ENCODE assay signal across 8 cellular contexts in genomic region chr1:109090415-109091195, GRCh38. TPM values are rescaled to one million over a fixed set of nuclear protein-coding genes. Genes with fewer than 3 reads are reported as not detected.
DNase-seq lines count a peak whose midpoint lies in the region; ATAC-seq, FAIRE-seq and TF ChIP-seq lines count a peak whose summit lies in the region.

TMEM167B (plus strand) TSS chr1:109090764; CDS start chr1:109090873, 109 bp downstream.

- H3K4me2 ChIP-seq in keratinocyte (ENCODE audit: control insufficient read depth, extremely low read depth, insufficient read depth, low read depth, low read length): peak within 1 kb of the TSS; percentile 93

- FAIRE-seq in keratinocyte (lab: Jason Lieb, UNC): no peak

- peaks cover 23% of the 10 kb centered on the region for H3K79me2 ChIP-seq in keratinocyte (ENCODE audit: control insufficient read depth, insufficient read depth, low read length)

- peak within 1 kb of the TSS; percentile 90 for H2AFZ ChIP-seq in keratinocyte (ENCODE audit: control insufficient read depth, low read length)

- no peaks in the 10 kb centered on the region for H3K9me1 ChIP-seq in keratinocyte (ENCODE audit: control insufficient read depth, extremely low read depth, insufficient read depth, low read length)

- H3K27ac ChIP-seq in keratinocyte (ENCODE audit: control insufficient read depth, insufficient read depth, low read length): peak within 1 kb of the TSS; percentile 88

- peaks cover 19% of the 10 kb centered on the region for H3K36me3 Mint-ChIP-seq in central memory CD8-positive, alpha-beta T cell (ENCODE audit: insufficient read depth)

- no peaks in the 10 kb centered on the region for H4K20me1 ChIP-seq in keratinocyte (ENCODE audit: control insufficient read depth, extremely low read depth, insufficient read depth, low read length)

- no peaks in the 10 kb centered on the region for H3K9me3 ChIP-seq in keratinocyte (ENCODE audit: control insufficient read depth, low read depth, low read length)

- H3K36me3 ChIP-seq in keratinocyte (ENCODE audit: control insufficient read depth in 2 of 2, extremely low read depth in 1 of 2, insufficient read depth in 2 of 2, low read length in 2 of 2): peaks cover under 1 to 8% of the 10 kb centered on the region in 2 experiments

- peak; percentile 87 for DNase-seq in AG09319 (ENCODE audit: extremely low read depth, low read depth)
- peak; percentile 90 for DNase-seq in NCI-H446 treated with DMSO at 0.1 percent for 48 hours (lab: John Stamatoyannopoulos, UW)
- DNase-seq in central memory CD8-positive, alpha-beta T cell (ENCODE audit: low spot score in 2 of 2): peak; percentile 72 to 80
- DNase-seq in keratinocyte (ENCODE audit: low read depth, low spot score): peak; percentile 56
- DNase-seq in stimulated activated CD4-positive, alpha-beta T cell treated with anti-CD3 and anti-CD28 coated beads, Interleukin-12 subunit alpha, Interleukin-12 subunit beta, amount 100 ng/mL, for 48 hours (ENCODE audit: low read depth in 2 of 3, low spot score in 1 of 3): peak; percentile 78 to 83 (median 82)

- H3K27ac Mint-ChIP-seq in central memory CD8-positive, alpha-beta T cell (ENCODE audit: low read depth): peak within 1 kb of the TSS; percentile 96

- peaks cover 30% of the 10 kb centered on the region for H3K4me1 Mint-ChIP-seq in central memory CD8-positive, alpha-beta T cell

- H3K4me3 Mint-ChIP-seq in central memory CD8-positive, alpha-beta T cell: peak within 1 kb of the TSS; percentile 95

- no peaks in the 10 kb centered on the region for H3K9me3 Mint-ChIP-seq in central memory CD8-positive, alpha-beta T cell

- H3K27me3 Mint-ChIP-seq in central memory CD8-positive, alpha-beta T cell: no peaks in the 10 kb centered on the region

- ATAC-seq in GM19043 (IDR thresholded peaks at IDR 0.05; ENCODE audit: low read depth, unreplicated experiment): peak; percentile 92
- ATAC-seq in HG03354 (IDR thresholded peaks at IDR 0.05; ENCODE audit: poor library complexity, severe bottlenecking, unreplicated experiment): peak; percentile 94
- peak; percentile 92 to 94 for ATAC-seq in activated CD4-positive, CD25-positive, alpha-beta regulatory T cell treated with anti-CD3 and anti-CD28 coated beads, Interleukin-2, amount 50 U/mL, for 24 hours
- ATAC-seq in central memory CD8-positive, alpha-beta T cell (replicated peaks; ENCODE audit: extremely low read depth, poor library complexity, severe bottlenecking): peak; percentile 88

- H3K9ac ChIP-seq in keratinocyte (ENCODE audit: control insufficient read depth, extremely low read depth, insufficient read depth, low read length): peak within 1 kb of the TSS; percentile 87

- dilution Hi-C loops in keratinocyte (cut with MboI; ENCODE audit: extremely low pct_ligation_motif_present, low sequenced_read_pairs): no loop called here

- no peaks in the 10 kb centered on the region for H3K27me3 ChIP-seq in keratinocyte (ENCODE audit: control insufficient read depth, extremely low read depth, insufficient read depth, low read length)

- peaks cover 10% of the 10 kb centered on the region for H3K4me1 ChIP-seq in keratinocyte (ENCODE audit: control insufficient read depth, extremely low read depth, insufficient read depth, low read length)

- peak within 1 kb of the TSS; percentile 60 to 84 (median 66) for H3K4me3 ChIP-seq in keratinocyte (ENCODE audit: control insufficient read depth in 2 of 3, extremely low read depth in 1 of 3, insufficient read depth in 2 of 3, low read depth in 1 of 3, low read length in 3 of 3)

- TF ChIP-seq CTCF in AG09319 (IDR thresholded peaks at IDR 0.05; ENCODE audit: low read depth, low read length): no peak
- TF ChIP-seq CTCF in keratinocyte (optimal IDR thresholded peaks at IDR 0.05 in 1 of 3, IDR thresholded peaks at IDR 0.05 in 1 of 3, conservative IDR thresholded peaks at IDR 0.05 in 1 of 3; ENCODE audit: extremely low read depth in 1 of 3, insufficient read depth in 2 of 3, low read length in 3 of 3): no peak

RNA-seq across cellular contexts. Expression of gene TMEM167B, which starts in this region (rescaled TPM):
- polyA plus RNA-seq in keratinocyte: 13.6 to 15.9 TPM (median 15.7 TPM) in 3 replicates
- 12.9 TPM for polyA plus RNA-seq in keratinocyte (2011; ENCODE audit: low read depth)
- polyA plus RNA-seq in keratinocyte (2011; cell fraction: cytosol; rRNA removed): 14.8 and 21.7 TPM in 2 replicates
- 11.4 and 12.2 TPM in 2 replicates for polyA plus RNA-seq in keratinocyte (2011; cell fraction: nucleus; rRNA removed)
- polyA plus RNA-seq in keratinocyte (2012; ENCODE audit: low replicate concordance): 18.9 and 27.1 TPM in 2 replicates
- polyA minus RNA-seq in keratinocyte: 1.6 to 7.2 TPM (median 5.6 TPM) in 3 replicates
- 9.6 TPM for polyA minus RNA-seq in keratinocyte (2011; cell fraction: cytosol; rRNA and poly(A)+ RNA removed)
- 4.1 and 7.2 TPM in 2 replicates for polyA minus RNA-seq in keratinocyte (2011; cell fraction: nucleus; rRNA and poly(A)+ RNA removed)

Comparison
In these comparisons a context has a peak if more than half of its experiments do, and no peak if none do; other contexts are left out.
1. Peak in every context shown above with its lines: DNase-seq, ATAC-seq, H3K4me3 ChIP-seq and H3K27ac ChIP-seq.